In genomic region chr12:128276542-128276941, GRCh38 we compare ENCODE assay signal across 21 cellular contexts. TPM values are rescaled to one million over a fixed set of nuclear protein-coding genes. Genes with fewer than 3 reads are reported as not detected.
"Had no signal": no experiment of that assay in that cellular context is flagged by ENCODE, and none has a peak within 500 bp of the region (broad histone marks: within the 10 kb centered on the region; RNA-seq: fewer than 3 reads in every experiment).

No MANE protein-coding gene starts in this region.

- H3K4me1 ChIP-seq: lower lobe of right lung, parathyroid adenoma, psoas muscle, sigmoid colon, spleen, tibial nerve, uterus had no signal

- DNase-seq: hypothalamus; immature natural killer cell; lower lobe of right lung; mammary epithelial cell; mesenchymal stem cell; naive thymus-derived CD8-positive, alpha-beta T cell; occipital lobe; sigmoid colon; small intestine; spleen; stimulated activated CD4-positive, alpha-beta T cell treated with anti-CD3 and anti-CD28 coated beads, Interleukin-4, amount 100 ng/mL, for 24 hours; stimulated activated naive CD4-positive, alpha-beta T cell; substantia nigra; uterus had no signal

- H3K36me3 ChIP-seq: lower lobe of right lung, neural progenitor cell, neutrophil, sigmoid colon, spleen, tibial nerve, uterus had no signal

- H3K9me3 ChIP-seq: neutrophil, uterus had no signal

- H3K27me3 ChIP-seq: neutrophil, tibial nerve had no signal

- H3K4me3 ChIP-seq: lower lobe of right lung, neural progenitor cell, psoas muscle, sigmoid colon, spleen, tibial nerve, uterus had no signal

- ATAC-seq: lower lobe of right lung; naive thymus-derived CD8-positive, alpha-beta T cell; stimulated activated effector memory CD8-positive, alpha-beta T cell treated with anti-CD3 and anti-CD28 coated beads, Interleukin-12 subunit alpha, Interleukin-12 subunit beta, amount 100 ng/mL, for 72 hours had no signal

- H3K27ac ChIP-seq: lower lobe of right lung, neural progenitor cell, neutrophil, parathyroid adenoma, psoas muscle, sigmoid colon, spleen, tibial nerve, uterus had no signal

RNA-seq across cellular contexts. Expression of gene TMEM132C, which starts 9.6 kb away (rescaled TPM):
- total RNA-seq: mammary epithelial cell; naive thymus-derived CD8-positive, alpha-beta T cell; osteocyte had no signal
